Comparison of ENCODE assay signal across 14 cellular contexts in the genomic region with DNA sequence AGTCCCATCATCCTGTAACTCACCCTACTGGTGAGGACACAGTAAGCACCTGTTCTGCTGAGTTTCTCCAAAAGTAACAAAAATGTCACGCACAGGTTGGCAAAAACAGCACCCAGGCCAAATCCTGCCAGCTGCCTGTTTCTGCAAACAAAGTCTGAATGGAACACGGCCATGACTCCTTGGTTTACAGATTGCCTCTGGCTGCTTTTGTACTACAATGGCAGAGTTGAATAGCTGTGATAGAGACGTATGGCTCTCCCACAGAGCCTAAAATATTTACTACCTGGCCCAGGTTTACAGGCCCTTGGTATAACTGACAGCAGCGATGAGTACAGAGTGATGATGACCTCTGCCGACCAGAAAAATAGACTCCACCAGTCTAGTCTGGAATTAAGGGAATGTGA. TPM values are rescaled to one million over a fixed set of nuclear protein-coding genes. Genes with fewer than 3 reads are reported as not detected.
A peak's percentile ranks its signal among the peaks of the same experiment; 100 is the strongest.
DNase-seq lines count a peak whose midpoint lies in the region; ATAC-seq and TF ChIP-seq lines count a peak whose summit lies in the region.
"Had no signal": no experiment of that assay in that cellular context is flagged by ENCODE, and none has a peak within 500 bp of the region (broad histone marks: within the 10 kb centered on the region; RNA-seq: fewer than 3 reads in every experiment).

No MANE protein-coding gene starts in this region.

- DNase-seq in DMS153 treated with DMSO at 0.1 percent for 48 hours (lab: John Stamatoyannopoulos, UW; ENCODE audit: unreplicated experiment) (peak; percentile 92), NCI-H146 treated with DMSO at 0.1 percent for 48 hours (lab: John Stamatoyannopoulos, UW; ENCODE audit: unreplicated experiment) (peak; percentile 98), cerebellum (ENCODE audit: low spot score) (no peak), NCI-H526 treated with DMSO at 0.1 percent for 48 hours (lab: John Stamatoyannopoulos, UW) (no peak)
- DNase-seq: activated CD4-positive, alpha-beta T cell treated with anti-CD3 and anti-CD28 coated beads for 4 hours; activated naive CD4-positive, alpha-beta T cell treated with Interleukin-2 at 50 U/mL for 16 hours; AML-193; GOT3; heart right ventricle had no signal

- H3K4me3 ChIP-seq in liver (ENCODE audit: low read depth in 1 of 3, low read length in 3 of 3): no peak overlapping the region
- H3K4me3 ChIP-seq: heart right ventricle, skin epidermis had no signal

- peak; percentile 62 to 67 for TF ChIP-seq RAD21 in liver (IDR thresholded peaks at IDR 0.05)

- peaks cover 21 to 49% (median 34%) of the 10 kb centered on the region in 4 donors for H3K4me1 ChIP-seq in liver (ENCODE audit: control insufficient read depth in 4 of 4, insufficient read depth in 4 of 4, low read length in 3 of 4)

- 33% methylated on average over 5 of the region's 5 CpGs for WGBS in liver

- H3K27me3 ChIP-seq in liver (ENCODE audit: control insufficient read depth in 4 of 4, insufficient read depth in 4 of 4, low read length in 3 of 4): no peaks in the 10 kb centered on the region
- H3K27me3 ChIP-seq: heart right ventricle had no signal

- H3K9me3 ChIP-seq in liver (ENCODE audit: control insufficient read depth in 4 of 4, low read length in 3 of 4): no peaks in the 10 kb centered on the region
- H3K9me3 ChIP-seq: heart right ventricle had no signal

- no peaks in the 10 kb centered on the region for H3K36me3 ChIP-seq in liver (ENCODE audit: control insufficient read depth in 4 of 4, insufficient read depth in 3 of 4, low read depth in 1 of 4, low read length in 3 of 4)
- H3K36me3 ChIP-seq: heart right ventricle had no signal

- no peak overlapping the region for H3K9ac ChIP-seq in liver (ENCODE audit: low read depth in 1 of 2, low read length in 2 of 2)

- ATAC-seq in HG02973 (IDR thresholded peaks at IDR 0.05; ENCODE audit: unreplicated experiment) (no peak), HG03095 (IDR thresholded peaks at IDR 0.05; ENCODE audit: unreplicated experiment) (no peak)

- TF ChIP-seq CTCF in VCaP (conservative IDR thresholded peaks at IDR 0.05) (peak; percentile 69), liver (IDR thresholded peaks at IDR 0.05; ENCODE audit: low read depth, low read length, missing input control) (no peak)

- H3K27ac ChIP-seq in VCaP: peak overlapping the region; percentile 85
- peak overlapping the region; percentile 86 to 88 for H3K27ac ChIP-seq in liver (ENCODE audit: low read depth in 1 of 2, low read length in 2 of 2)

TF ChIP-seq in liver, 16 proteins besides CTCF, POLR2A, EP300 and RAD21:
- TF ChIP-seq FOXA2 (IDR thresholded peaks at IDR 0.05) (peak; percentile 11), HNF4A (conservative IDR thresholded peaks at IDR 0.05) (peak; percentile 21 to 54), TAF1 (conservative IDR thresholded peaks at IDR 0.05) (no peak), JUND (IDR thresholded peaks at IDR 0.05) (no peak), EGR1 (IDR thresholded peaks at IDR 0.05; ENCODE audit: low read depth in 2 of 2) (no peak), YY1 (IDR thresholded peaks at IDR 0.05) (peak; percentile 95), GABPA (IDR thresholded peaks at IDR 0.05 in 1 of 2, conservative IDR thresholded peaks at IDR 0.05 in 1 of 2) (no peak), HNF4G (IDR thresholded peaks at IDR 0.05) (no peak), RXRA (IDR thresholded peaks at IDR 0.05) (peak in 1 of 2 donors; percentile 58), SP1 (IDR thresholded peaks at IDR 0.05) (peak; percentile 20), NR2F2 (IDR thresholded peaks at IDR 0.05) (no peak), FOXA1 (IDR thresholded peaks at IDR 0.05) (peak; percentile 20)
- TF ChIP-seq, protein P1, sequence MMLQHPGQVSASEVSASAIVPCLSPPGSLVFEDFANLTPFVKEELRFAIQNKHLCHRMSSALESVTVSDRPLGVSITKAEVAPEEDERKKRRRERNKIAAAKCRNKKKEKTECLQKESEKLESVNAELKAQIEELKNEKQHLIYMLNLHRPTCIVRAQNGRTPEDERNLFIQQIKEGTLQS (IDR thresholded peaks at IDR 0.05): no peak
- TF ChIP-seq, protein P2, sequence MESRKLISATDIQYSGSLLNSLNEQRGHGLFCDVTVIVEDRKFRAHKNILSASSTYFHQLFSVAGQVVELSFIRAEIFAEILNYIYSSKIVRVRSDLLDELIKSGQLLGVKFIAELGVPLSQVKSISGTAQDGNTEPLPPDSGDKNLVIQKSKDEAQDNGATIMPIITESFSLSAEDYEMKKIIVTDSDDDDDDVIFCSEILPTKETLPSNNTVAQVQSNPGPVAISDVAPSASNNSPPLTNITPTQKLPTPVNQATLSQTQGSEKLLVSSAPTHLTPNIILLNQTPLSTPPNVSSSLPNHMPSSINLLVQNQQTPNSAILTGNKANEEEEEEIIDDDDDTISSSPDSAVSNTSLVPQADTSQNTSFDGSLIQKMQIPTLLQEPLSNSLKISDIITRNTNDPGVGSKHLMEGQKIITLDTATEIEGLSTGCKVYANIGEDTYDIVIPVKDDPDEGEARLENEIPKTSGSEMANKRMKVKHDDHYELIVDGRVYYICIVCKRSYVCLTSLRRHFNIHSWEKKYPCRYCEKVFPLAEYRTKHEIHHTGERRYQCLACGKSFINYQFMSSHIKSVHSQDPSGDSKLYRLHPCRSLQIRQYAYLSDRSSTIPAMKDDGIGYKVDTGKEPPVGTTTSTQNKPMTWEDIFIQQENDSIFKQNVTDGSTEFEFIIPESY (IDR thresholded peaks at IDR 0.05): no peak
- TF ChIP-seq, protein P3, sequence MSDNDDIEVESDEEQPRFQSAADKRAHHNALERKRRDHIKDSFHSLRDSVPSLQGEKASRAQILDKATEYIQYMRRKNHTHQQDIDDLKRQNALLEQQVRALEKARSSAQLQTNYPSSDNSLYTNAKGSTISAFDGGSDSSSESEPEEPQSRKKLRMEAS (IDR thresholded peaks at IDR 0.05): peak; percentile 18
- TF ChIP-seq, protein P4, sequence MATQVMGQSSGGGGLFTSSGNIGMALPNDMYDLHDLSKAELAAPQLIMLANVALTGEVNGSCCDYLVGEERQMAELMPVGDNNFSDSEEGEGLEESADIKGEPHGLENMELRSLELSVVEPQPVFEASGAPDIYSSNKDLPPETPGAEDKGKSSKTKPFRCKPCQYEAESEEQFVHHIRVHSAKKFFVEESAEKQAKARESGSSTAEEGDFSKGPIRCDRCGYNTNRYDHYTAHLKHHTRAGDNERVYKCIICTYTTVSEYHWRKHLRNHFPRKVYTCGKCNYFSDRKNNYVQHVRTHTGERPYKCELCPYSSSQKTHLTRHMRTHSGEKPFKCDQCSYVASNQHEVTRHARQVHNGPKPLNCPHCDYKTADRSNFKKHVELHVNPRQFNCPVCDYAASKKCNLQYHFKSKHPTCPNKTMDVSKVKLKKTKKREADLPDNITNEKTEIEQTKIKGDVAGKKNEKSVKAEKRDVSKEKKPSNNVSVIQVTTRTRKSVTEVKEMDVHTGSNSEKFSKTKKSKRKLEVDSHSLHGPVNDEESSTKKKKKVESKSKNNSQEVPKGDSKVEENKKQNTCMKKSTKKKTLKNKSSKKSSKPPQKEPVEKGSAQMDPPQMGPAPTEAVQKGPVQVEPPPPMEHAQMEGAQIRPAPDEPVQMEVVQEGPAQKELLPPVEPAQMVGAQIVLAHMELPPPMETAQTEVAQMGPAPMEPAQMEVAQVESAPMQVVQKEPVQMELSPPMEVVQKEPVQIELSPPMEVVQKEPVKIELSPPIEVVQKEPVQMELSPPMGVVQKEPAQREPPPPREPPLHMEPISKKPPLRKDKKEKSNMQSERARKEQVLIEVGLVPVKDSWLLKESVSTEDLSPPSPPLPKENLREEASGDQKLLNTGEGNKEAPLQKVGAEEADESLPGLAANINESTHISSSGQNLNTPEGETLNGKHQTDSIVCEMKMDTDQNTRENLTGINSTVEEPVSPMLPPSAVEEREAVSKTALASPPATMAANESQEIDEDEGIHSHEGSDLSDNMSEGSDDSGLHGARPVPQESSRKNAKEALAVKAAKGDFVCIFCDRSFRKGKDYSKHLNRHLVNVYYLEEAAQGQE (IDR thresholded peaks at IDR 0.05): peak; percentile 45

RNA-seq across cellular contexts. Expression of gene CNKSR3, which starts 52.6 kb away (rescaled TPM):
- total RNA-seq in liver (10 to 100 TPM in 1 of 2 donors, 1 to 10 TPM in 1; 6.4 to 22.7 TPM), cerebellum (1.7 TPM)
- 10 to 100 TPM; 12.3 to 17.7 TPM for polyA plus RNA-seq in liver

Comparison
In these comparisons a context has a peak if more than half of its experiments do, and no peak if none do; other contexts are left out.
1. DNase-seq: peak in DMS153 treated with DMSO at 0.1 percent for 48 hours (single experiment) and NCI-H146 treated with DMSO at 0.1 percent for 48 hours (single experiment); none in cerebellum (single experiment) and NCI-H526 treated with DMSO at 0.1 percent for 48 hours (single experiment).